ENCODE assay signal across 16 cellular contexts in genomic region chr7:36092221-36092771, GRCh38.
DNase-seq lines count a peak whose midpoint lies in the region; ATAC-seq and TF ChIP-seq lines count a peak whose summit lies in the region.
"Had no signal": no experiment of that assay in that cellular context is flagged by ENCODE, and none has a peak within 500 bp of the region (broad histone marks: within the 10 kb centered on the region; RNA-seq: fewer than 3 reads in every experiment).

No MANE protein-coding gene starts in this region.

- peak; percentile 36 to 63 (median 52) for ATAC-seq in heart left ventricle
- peak; percentile 10 to 49 for ATAC-seq in right cardiac atrium
- ATAC-seq in aorta (ENCODE audit: low FRiP score): peak; percentile 33
- ATAC-seq in HG02973 (IDR thresholded peaks at IDR 0.05; ENCODE audit: unreplicated experiment): no peak
- ATAC-seq in HG03097 (IDR thresholded peaks at IDR 0.05; ENCODE audit: low FRiP score, unreplicated experiment): no peak

- no peak overlapping the region for H3K4me3 ChIP-seq in heart left ventricle
- H3K4me3 ChIP-seq in right cardiac atrium (ENCODE audit: low read length): no peak overlapping the region
- H3K4me3 ChIP-seq in parathyroid adenoma (ENCODE audit: low read depth, low read length): peak overlapping the region; percentile 21
- no peak overlapping the region for H3K4me3 ChIP-seq in aorta (ENCODE audit: low read length in 2 of 2)
- no peak overlapping the region for H3K4me3 ChIP-seq in tibial nerve

- TF ChIP-seq POLR2A in heart left ventricle (IDR thresholded peaks at IDR 0.05) (no peak), tibial nerve (IDR thresholded peaks at IDR 0.05) (no peak)

- DNase-seq in heart left ventricle (peak in 1 of 5 donors; percentile 40), cardiac septum (ENCODE audit: low spot score) (no peak), right cardiac atrium (no peak), aorta (no peak), tibial nerve (ENCODE audit: low spot score in 2 of 2) (no peak)
- DNase-seq: COR-L47, H9, KBM-7, NCI-H187, NCI-H2107, NCI-H510A, NCI-H748 treated with DMSO at 0.1 percent for 48 hours, RPMI8226 had no signal

- H3K27ac ChIP-seq in heart left ventricle (no peak overlapping the region), right cardiac atrium (ENCODE audit: low read length) (no peak overlapping the region), parathyroid adenoma (peak overlapping the region; percentile 77), aorta (ENCODE audit: low read depth in 1 of 2, low read length in 2 of 2) (no peak overlapping the region), tibial nerve (no peak overlapping the region)

- no peaks in the 10 kb centered on the region for H3K36me3 ChIP-seq in heart left ventricle
- H3K36me3 ChIP-seq in parathyroid adenoma (ENCODE audit: control insufficient read depth, insufficient read depth, low read length): no peaks in the 10 kb centered on the region
- H3K36me3 ChIP-seq in aorta (ENCODE audit: control insufficient read depth in 1 of 2, insufficient read depth in 2 of 2, low read length in 1 of 2): no peaks in the 10 kb centered on the region
- H3K36me3 ChIP-seq in tibial nerve: no peaks in the 10 kb centered on the region

- intact Hi-C loops in heart left ventricle (cut with DNase I): loop anchor here in 3 of 10 donors (10.0 kb wide), 2 partner anchors 97 to 107 kb away; no protein-coding TSS in a partner anchor
- intact Hi-C loops in cardiac septum (cut with DNase I): no loop called here
- intact Hi-C loops in right cardiac atrium (cut with DNase I): no loop called here
- intact Hi-C loops in aorta (cut with DNase I): no loop called here

- no peaks in the 10 kb centered on the region for H3K9me3 ChIP-seq in heart left ventricle
- H3K9me3 ChIP-seq in right cardiac atrium (ENCODE audit: control insufficient read depth, low read length): no peaks in the 10 kb centered on the region
- H3K9me3 ChIP-seq in parathyroid adenoma (ENCODE audit: control insufficient read depth, low read length): no peaks in the 10 kb centered on the region
- no peaks in the 10 kb centered on the region for H3K9me3 ChIP-seq in aorta (ENCODE audit: control insufficient read depth, low read length)
- H3K9me3 ChIP-seq in tibial nerve: no peaks in the 10 kb centered on the region

- 60 to 69% (median 65%) methylated on average over 11 of the region's 11 CpGs for WGBS in heart left ventricle, 4 donors
- WGBS in right cardiac atrium: 80% methylated on average over 11 of the region's 11 CpGs
- 92 to 95% methylated on average over 10 to 11 of the region's 11 CpGs for WGBS in aorta, 2 donors
- 78 to 81% methylated on average over 10 to 11 of the region's 11 CpGs for WGBS in tibial nerve, 2 donors

- H2AFZ ChIP-seq in parathyroid adenoma: peak overlapping the region; percentile 81

- peak overlapping the region; percentile 55 for H3K4me2 ChIP-seq in parathyroid adenoma (ENCODE audit: low read length)

- H3K9ac ChIP-seq in parathyroid adenoma: no peak overlapping the region

- peaks cover 0 to 27% (median 6%) of the 10 kb centered on the region in 12 donors for H3K4me1 ChIP-seq in heart left ventricle
- H3K4me1 ChIP-seq in right cardiac atrium (ENCODE audit: control insufficient read depth, insufficient read depth, low read length): peaks cover 3% of the 10 kb centered on the region
- H3K4me1 ChIP-seq in parathyroid adenoma: peaks cover 43% of the 10 kb centered on the region
- H3K4me1 ChIP-seq in aorta (ENCODE audit: control insufficient read depth in 1 of 2, insufficient read depth in 2 of 2, low read length in 2 of 2): peaks cover 0 to 2% of the 10 kb centered on the region in 2 donors
- no peaks in the 10 kb centered on the region for H3K4me1 ChIP-seq in tibial nerve

- TF ChIP-seq CTCF in heart left ventricle (IDR thresholded peaks at IDR 0.05): no peak
- TF ChIP-seq CTCF in parathyroid adenoma (IDR thresholded peaks at IDR 0.05): no peak
- TF ChIP-seq CTCF in tibial nerve (IDR thresholded peaks at IDR 0.05): no peak

- H3K27me3 ChIP-seq in heart left ventricle (no peaks in the 10 kb centered on the region), right cardiac atrium (ENCODE audit: control insufficient read depth, insufficient read depth) (no peaks in the 10 kb centered on the region), parathyroid adenoma (ENCODE audit: control insufficient read depth, insufficient read depth, low read length) (no peaks in the 10 kb centered on the region), aorta (ENCODE audit: control insufficient read depth in 1 of 2, insufficient read depth in 2 of 2, low read length in 1 of 2) (no peaks in the 10 kb centered on the region), tibial nerve (no peaks in the 10 kb centered on the region)

- no peaks in the 10 kb centered on the region for H3K79me2 ChIP-seq in parathyroid adenoma

- no peak for TF ChIP-seq EP300 in tibial nerve (IDR thresholded peaks at IDR 0.05)

Comparison
In these comparisons a context has a peak if more than half of its experiments do, and no peak if none do; other contexts are left out.
1. ATAC-seq: peak in heart left ventricle (4 of 4), right cardiac atrium (2 of 2) and aorta (single experiment); none in HG02973 (single experiment) and HG03097 (single experiment).